Comparison of ENCODE assay signal across 1 cellular context in the genomic region with DNA sequence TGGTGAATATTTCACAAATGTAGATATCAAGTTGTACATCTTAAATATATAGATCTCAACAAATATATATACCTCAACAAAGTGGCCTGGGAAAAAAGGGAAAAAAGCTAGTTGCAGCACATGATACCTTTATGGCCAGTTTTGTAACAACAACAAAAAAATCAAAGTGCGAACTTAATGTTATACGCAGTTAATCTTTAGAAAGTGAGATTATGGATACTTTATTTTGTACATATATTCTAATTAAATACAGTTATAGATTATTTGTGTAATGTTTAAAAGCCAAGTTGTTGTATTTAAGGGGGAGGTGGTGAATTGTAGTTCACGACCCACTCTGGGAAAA.
TF ChIP-seq lines count a peak whose summit lies in the region.

No MANE protein-coding gene starts in this region.

TF ChIP-seq in endothelial cell of umbilical vein, 7 proteins besides CTCF, POLR2A, EP300 and RAD21:
- TF ChIP-seq EZH2 (IDR thresholded peaks at IDR 0.05; ENCODE audit: borderline replicate concordance, low read depth, low read length, severe bottlenecking) (no peak), POLR2AphosphoS5 (IDR thresholded peaks at IDR 0.05; ENCODE audit: insufficient read depth, low read depth, low read length) (no peak), JUN (IDR thresholded peaks at IDR 0.05; ENCODE audit: borderline replicate concordance, insufficient read depth, insufficient read length, low read depth) (no peak), GATA2 (IDR thresholded peaks at IDR 0.05; ENCODE audit: insufficient read depth, insufficient read length, low read depth, low read length) (no peak), MYC (IDR thresholded peaks at IDR 0.05; ENCODE audit: low read depth, low read length) (no peak)
- TF ChIP-seq, protein P1, sequence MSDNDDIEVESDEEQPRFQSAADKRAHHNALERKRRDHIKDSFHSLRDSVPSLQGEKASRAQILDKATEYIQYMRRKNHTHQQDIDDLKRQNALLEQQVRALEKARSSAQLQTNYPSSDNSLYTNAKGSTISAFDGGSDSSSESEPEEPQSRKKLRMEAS (IDR thresholded peaks at IDR 0.05; ENCODE audit: insufficient read depth, insufficient read length): no peak
